ENCODE assay signal across 12 cellular contexts in the genomic region with DNA sequence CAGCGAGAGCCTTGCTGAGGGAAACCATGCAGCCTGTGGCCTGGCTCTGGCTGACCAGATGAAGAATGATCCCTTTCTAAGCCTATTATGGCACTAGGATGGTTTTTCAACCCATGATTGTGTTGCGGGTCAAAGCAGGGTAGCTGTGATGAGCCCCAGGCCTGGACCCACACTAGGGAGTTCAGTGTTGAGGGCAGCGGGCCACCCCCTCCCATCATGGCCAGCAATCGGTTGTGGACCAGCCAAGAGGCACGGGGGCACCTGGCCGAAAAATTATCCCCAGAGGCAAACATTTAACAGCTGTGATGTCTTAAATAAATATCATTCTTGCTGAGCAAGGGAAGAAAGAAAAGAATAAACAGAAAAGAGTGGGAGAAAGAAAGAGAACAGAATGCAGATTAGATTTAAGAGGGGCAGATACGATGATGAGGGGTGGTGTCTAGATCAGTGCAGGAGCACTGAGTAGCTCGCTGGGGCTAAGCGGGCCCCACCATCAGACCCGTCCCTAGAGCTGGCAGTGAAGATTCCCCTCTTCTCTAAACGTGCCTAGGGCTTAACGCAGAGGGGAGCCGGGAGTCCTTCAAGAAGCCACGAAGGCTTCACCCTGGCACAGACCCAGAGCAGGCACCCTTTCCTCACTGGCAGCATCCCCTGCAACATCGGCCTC.
DNase-seq lines count a peak whose midpoint lies in the region; ATAC-seq, FAIRE-seq and TF ChIP-seq lines count a peak whose summit lies in the region.
"Had no signal": no experiment of that assay in that cellular context is flagged by ENCODE, and none has a peak within 500 bp of the region (broad histone marks: within the 10 kb centered on the region; RNA-seq: fewer than 3 reads in every experiment).

No MANE protein-coding gene starts in this region.

- CTCF ChIA-PET in A549 (lab: Yijun Ruan, JAX) (interaction anchor here (0.5 to 3.7 kb wide), 10 partner anchors 8 to 234 kb away, joined by 3 to 33 read pairs (median 3); no protein-coding TSS in a partner anchor), PC-9 (lab: Charles Lee) (interaction anchor here (0.5 to 1.1 kb wide), 3 partner anchors 11 to 651 kb away, joined by 3 read pairs; no protein-coding TSS in a partner anchor)
- CTCF ChIA-PET in naive thymus-derived CD4-positive, alpha-beta T cell (lab: Charles Lee), result interaction anchor here (0.6 kb wide), 1 partner anchor 22 kb away, joined by 3 read pairs; no protein-coding TSS in a partner anchor

- ATAC-seq in A549, result no peak; a peak in 2 of 6 replicates
- ATAC-seq in pancreas, result peak in 3 of 4 donors; percentile 11 to 38 (median 28)
- no peak for ATAC-seq in naive thymus-derived CD4-positive, alpha-beta T cell
- ATAC-seq in GM18867 (IDR thresholded peaks at IDR 0.05; ENCODE audit: unreplicated experiment), result no peak
- ATAC-seq: effector memory CD8-positive, alpha-beta T cell had no signal

- H3K4me2 ChIP-seq in A549, result peak overlapping the region; percentile 69
- peak overlapping the region; percentile 58 for H3K4me2 ChIP-seq in PC-9

- H3K36me3 ChIP-seq in PC-9 (ENCODE audit: low read depth), result no peaks in the 10 kb centered on the region
- no peaks in the 10 kb centered on the region for H3K36me3 ChIP-seq in esophagus muscularis mucosa
- H3K36me3 ChIP-seq in pancreas, result no peaks in the 10 kb centered on the region
- H3K36me3 ChIP-seq in naive thymus-derived CD4-positive, alpha-beta T cell (ENCODE audit: control insufficient read depth in 2 of 3, insufficient read depth in 3 of 3, low read length in 3 of 3), result no peaks in the 10 kb centered on the region

- POLR2A ChIA-PET in A549 (lab: Yijun Ruan, JAX) (interaction anchor here (0.7 to 1.7 kb wide), 3 partner anchors 139 to 257 kb away, joined by 3 to 14 read pairs (median 7); partner anchors contain the start of gene KDM7A), PC-9 (lab: Charles Lee; ENCODE audit: unreplicated experiment) (interaction anchor here (0.7 kb wide), 1 partner anchor 354 kb away, joined by 4 read pairs; no protein-coding TSS in a partner anchor)
- POLR2A ChIA-PET in naive thymus-derived CD4-positive, alpha-beta T cell (lab: Charles Lee), result no interaction called here

- H3K79me2 ChIP-seq in PC-9 (ENCODE audit: low read depth), result no peaks in the 10 kb centered on the region

- FAIRE-seq in A549 (lab: Jason Lieb, UNC) (no peak), pancreas (lab: Jason Lieb, UNC) (no peak)

- H3K27ac ChIP-seq in A549, result peak overlapping the region; percentile 71 to 83
- peak overlapping the region; percentile 70 for H3K27ac ChIP-seq in PC-9
- H3K27ac ChIP-seq in esophagus muscularis mucosa (replicated peaks in 1 of 4), result peak overlapping the region; percentile 79 to 86 (median 82)
- H3K27ac ChIP-seq in pancreas, result peak overlapping the region in 2 of 4 donors; percentile 11 to 63
- H3K27ac ChIP-seq in naive thymus-derived CD4-positive, alpha-beta T cell (ENCODE audit: low read depth, low read length), result no peak overlapping the region

- peaks cover 0 to 25% (median 12%) of the 10 kb centered on the region in 11 donors for H3K9me3 Mint-ChIP-seq in naive thymus-derived CD4-positive, alpha-beta T cell
- H3K9me3 Mint-ChIP-seq in glutamatergic neuron (ENCODE audit: unreplicated experiment), result peaks cover 8% of the 10 kb centered on the region
- H3K9me3 Mint-ChIP-seq: effector memory CD8-positive, alpha-beta T cell had no signal

- H3K4me1 Mint-ChIP-seq in naive thymus-derived CD4-positive, alpha-beta T cell, result peaks cover 0 to 44% (median 4%) of the 10 kb centered on the region in 7 donors
- no peaks in the 10 kb centered on the region for H3K4me1 Mint-ChIP-seq in glutamatergic neuron (ENCODE audit: low read depth, unreplicated experiment)

- no peak for DNase-seq in A549 (ENCODE audit: low read depth in 1 of 2, low spot score in 1 of 2)
- no peak for DNase-seq in PC-9
- DNase-seq in esophagus muscularis mucosa (ENCODE audit: extremely low spot score), result no peak
- no peak for DNase-seq in pancreas
- no peak for DNase-seq in naive thymus-derived CD4-positive, alpha-beta T cell
- DNase-seq in glutamatergic neuron, result no peak
- DNase-seq in stimulated activated CD4-positive, alpha-beta T cell treated with anti-CD3 and anti-CD28 coated beads, Interleukin-4, amount 100 ng/mL, for 1 hour, result no peak
- DNase-seq: activated B cell treated with CpG ODN at 0.5 μM for 24 hours; activated gamma-delta T cell treated with Interleukin-2 at 50 U/mL for 16 hours; effector memory CD8-positive, alpha-beta T cell; NCI-H1436 treated with DMSO at 0.1 percent for 48 hours had no signal

- WGBS in A549 (ENCODE audit: missing lambda C conversion rate), result 83% methylated on average over 12 of the region's 15 CpGs
- WGBS in esophagus muscularis mucosa, result 33% methylated on average over 14 of the region's 15 CpGs
- WGBS in pancreas, 2 donors, result 52 to 59% methylated on average over 15 of the region's 15 CpGs

- TSS peak; percentile 91 for BruUV-seq in PC-9 (replicated peaks; lab: Mats Ljungman, UMichigan)

- H3K4me1 ChIP-seq in A549 (peaks cover 42% of the 10 kb centered on the region), PC-9 (replicated peaks; ENCODE audit: insufficient read depth) (peaks cover 25% of the 10 kb centered on the region), esophagus muscularis mucosa (peaks cover 16 to 34% (median 32%) of the 10 kb centered on the region in 4 donors), pancreas (peaks cover 0 to 16% (median 7%) of the 10 kb centered on the region in 3 donors)
- H3K4me1 ChIP-seq in naive thymus-derived CD4-positive, alpha-beta T cell (ENCODE audit: control insufficient read depth in 2 of 2, insufficient read depth in 2 of 2, low read length in 2 of 2), result no peaks in the 10 kb centered on the region

- intact Hi-C loops in PC-9 (cut with micrococcal nuclease; ENCODE audit: unreplicated experiment), result loop anchor here (10.0 kb wide), 1 partner anchor 251 kb away; the partner anchor contains the start of gene PARP12
- intact Hi-C loops in esophagus muscularis mucosa (cut with DNase I), result no loop called here
- intact Hi-C loops in pancreas (cut with DNase I), result no loop called here
- intact Hi-C loops in naive thymus-derived CD4-positive, alpha-beta T cell (cut with micrococcal nuclease), result no loop called here

- TF ChIP-seq CTCF in A549 (IDR thresholded peaks at IDR 0.05) (no peak), PC-9 (conservative IDR thresholded peaks at IDR 0.05) (no peak), esophagus muscularis mucosa (IDR thresholded peaks at IDR 0.05) (no peak), pancreas (IDR thresholded peaks at IDR 0.05) (no peak), glutamatergic neuron (IDR thresholded peaks at IDR 0.05; ENCODE audit: partially characterized antibody, unreplicated experiment) (no peak)

- H3K9me2 ChIP-seq in PC-9 (ENCODE audit: insufficient read depth), result no peaks in the 10 kb centered on the region

- H3K9me3 ChIP-seq in A549 (peaks cover 7% of the 10 kb centered on the region; the same call in 1 of the 3 replicates), PC-9 (ENCODE audit: insufficient read depth, low read depth) (no peaks in the 10 kb centered on the region), esophagus muscularis mucosa (peaks cover 0 to 4% (median 0%) of the 10 kb centered on the region in 4 donors), pancreas (no peaks in the 10 kb centered on the region)
- peaks cover 0 to 8% (median 0%) of the 10 kb centered on the region in 3 experiments for H3K9me3 ChIP-seq in naive thymus-derived CD4-positive, alpha-beta T cell (ENCODE audit: control insufficient read depth in 2 of 3, low read length in 3 of 3)

- H2AFZ ChIP-seq in PC-9, result peak overlapping the region; percentile 45; the same call in 1 of the 2 replicates

- H3K27me3 ChIP-seq in PC-9 (ENCODE audit: insufficient read depth, low read depth), result no peaks in the 10 kb centered on the region
- H3K27me3 ChIP-seq in esophagus muscularis mucosa, result no peaks in the 10 kb centered on the region
- no peaks in the 10 kb centered on the region for H3K27me3 ChIP-seq in pancreas
- H3K27me3 ChIP-seq in naive thymus-derived CD4-positive, alpha-beta T cell (ENCODE audit: control insufficient read depth in 2 of 2, insufficient read depth in 2 of 2, low read length in 2 of 2), result no peaks in the 10 kb centered on the region

- peaks cover 0 to 4% (median 0%) of the 10 kb centered on the region in 5 donors for H3K27me3 Mint-ChIP-seq in naive thymus-derived CD4-positive, alpha-beta T cell
- H3K27me3 Mint-ChIP-seq in glutamatergic neuron (ENCODE audit: unreplicated experiment), result peaks cover 2% of the 10 kb centered on the region

- TF ChIP-seq POLR2A in A549 (IDR thresholded peaks at IDR 0.05; ENCODE audit: low read length) (no peak), esophagus muscularis mucosa (IDR thresholded peaks at IDR 0.05; ENCODE audit: low read depth) (no peak)

- TF ChIP-seq EP300 in A549 (IDR thresholded peaks at IDR 0.05) (no peak), esophagus muscularis mucosa (IDR thresholded peaks at IDR 0.05) (no peak)

- no peak for TF ChIP-seq RAD21 in A549 (conservative IDR thresholded peaks at IDR 0.05 in 1 of 2, IDR thresholded peaks at IDR 0.05 in 1 of 2)

- peak overlapping the region in 1 of 10 donors; percentile 13 for H3K4me3 Mint-ChIP-seq in naive thymus-derived CD4-positive, alpha-beta T cell
- no peak overlapping the region for H3K4me3 Mint-ChIP-seq in glutamatergic neuron (ENCODE audit: unreplicated experiment)
- H3K4me3 Mint-ChIP-seq: activated B cell treated with CpG ODN at 0.5 μM for 24 hours; effector memory CD8-positive, alpha-beta T cell had no signal

- peak overlapping the region in 1 of 9 donors; percentile 43 for H3K27ac Mint-ChIP-seq in naive thymus-derived CD4-positive, alpha-beta T cell
- no peak overlapping the region for H3K27ac Mint-ChIP-seq in glutamatergic neuron (ENCODE audit: unreplicated experiment)
- H3K27ac Mint-ChIP-seq: activated B cell treated with CpG ODN at 0.5 μM for 24 hours; effector memory CD8-positive, alpha-beta T cell had no signal

- no peaks in the 10 kb centered on the region for H4K20me1 ChIP-seq in PC-9 (ENCODE audit: insufficient read depth)

- H3K4me3 ChIP-seq in A549 (no peak overlapping the region), PC-9 (peak overlapping the region; percentile 11; the same call in 1 of the 2 replicates), esophagus muscularis mucosa (peak overlapping the region; percentile 29 to 47 (median 34)), pancreas (peak overlapping the region in 1 of 4 donors; percentile 2)
- H3K4me3 ChIP-seq in naive thymus-derived CD4-positive, alpha-beta T cell (ENCODE audit: low read length), result no peak overlapping the region

- peaks cover 4 to 43% (median 26%) of the 10 kb centered on the region in 5 donors for H3K36me3 Mint-ChIP-seq in naive thymus-derived CD4-positive, alpha-beta T cell
- H3K36me3 Mint-ChIP-seq in glutamatergic neuron (ENCODE audit: unreplicated experiment), result peaks cover 39% of the 10 kb centered on the region

- H3F3A ChIP-seq in PC-9 (ENCODE audit: insufficient read depth, low read depth), result peaks cover 21% of the 10 kb centered on the region; the same call in 1 of the 2 replicates

TF ChIP-seq in A549, 52 proteins besides CTCF, POLR2A, EP300 and RAD21 (continues in another document):
- TF ChIP-seq FOXS1 (CRISPR knock-in tag; IDR thresholded peaks at IDR 0.05) (no peak), JUN (IDR thresholded peaks at IDR 0.05) (no peak)

Comparison
In these comparisons a context has a peak if more than half of its experiments do, and no peak if none do; other contexts are left out.
1. ATAC-seq: peak in pancreas (3 of 4); none in A549 (0 of 2), naive thymus-derived CD4-positive, alpha-beta T cell (single experiment) and GM18867 (single experiment).
2. H3K4me3 ChIP-seq: peak in PC-9 (single experiment) and esophagus muscularis mucosa (4 of 4); none in A549 (single experiment) and naive thymus-derived CD4-positive, alpha-beta T cell (single experiment).